8 cellular contexts compared by ENCODE assay signal in genomic region chr15:100114100-100114499, GRCh38.
DNase-seq lines count a peak whose midpoint lies in the region; ATAC-seq and TF ChIP-seq lines count a peak whose summit lies in the region.

No MANE protein-coding gene starts in this region.

- peak; percentile 48 to 76 for TF ChIP-seq EP300 in tibial nerve (IDR thresholded peaks at IDR 0.05)

- H3K9me3 ChIP-seq in mesodermal cell (ENCODE audit: control insufficient read depth, low read length): no peaks in the 10 kb centered on the region
- H3K9me3 ChIP-seq in tibial nerve: no peaks in the 10 kb centered on the region

- peaks cover 38% of the 10 kb centered on the region for H3K4me1 ChIP-seq in mesodermal cell (ENCODE audit: control insufficient read depth, insufficient read depth, low read length, poor library complexity, severe bottlenecking)
- peaks cover 0 to 65% (median 37%) of the 10 kb centered on the region in 4 donors for H3K4me1 ChIP-seq in tibial nerve

- H3K4me3 ChIP-seq in mesodermal cell (ENCODE audit: extremely low read depth, insufficient read depth, low read length, poor library complexity, severe bottlenecking): no peak overlapping the region
- H3K4me3 ChIP-seq in tibial nerve: peak overlapping the region; percentile 16 to 44 (median 22)

- WGBS in mesodermal cell (ENCODE audit: insufficient coverage in 2 of 2), 2 experiments: 53 to 71% methylated on average over 6 to 7 of the region's 8 CpGs
- WGBS in tibial nerve, 2 donors: 0% methylated on average over 8 of the region's 8 CpGs

- peak; percentile 35 for DNase-seq in activated CD4-positive, alpha-beta T cell treated with anti-CD3 and anti-CD28 coated beads for 48 hours
- no peak for DNase-seq in activated CD4-positive, alpha-beta T cell treated with anti-CD3 and anti-CD28 coated beads, Interleukin-2, amount 50 U/mL, for 4 hours
- DNase-seq in dermis microvascular lymphatic vessel endothelial cell (ENCODE audit: low read depth in 2 of 2): peak; percentile 15 to 74
- peak; percentile 46 to 65 for DNase-seq in tibial nerve (ENCODE audit: low spot score in 2 of 2)
- DNase-seq in NCI-H1417 (lab: John Stamatoyannopoulos, UW): no peak
- no peak for DNase-seq in NCI-H146 (lab: John Stamatoyannopoulos, UW)

- ATAC-seq in GM18498 (IDR thresholded peaks at IDR 0.05; ENCODE audit: unreplicated experiment): no peak

- peak overlapping the region; percentile 93 for H3K27ac ChIP-seq in mesodermal cell (ENCODE audit: low read depth, low read length, severe bottlenecking)
- peak overlapping the region; percentile 65 to 94 (median 81) for H3K27ac ChIP-seq in tibial nerve

- H3K36me3 ChIP-seq in mesodermal cell (ENCODE audit: control insufficient read depth, insufficient read depth, low read length) (no peaks in the 10 kb centered on the region), tibial nerve (no peaks in the 10 kb centered on the region)

- no peaks in the 10 kb centered on the region for H3K27me3 ChIP-seq in tibial nerve

- no peak for TF ChIP-seq CTCF in tibial nerve (IDR thresholded peaks at IDR 0.05)

- TF ChIP-seq POLR2A in tibial nerve (IDR thresholded peaks at IDR 0.05): peak in 1 of 2 donors; percentile 26

Comparison
In these comparisons a context has a peak if more than half of its experiments do, and no peak if none do; other contexts are left out.
1. DNase-seq: peak in activated CD4-positive, alpha-beta T cell treated with anti-CD3 and anti-CD28 coated beads for 48 hours (single experiment), dermis microvascular lymphatic vessel endothelial cell (2 of 2) and tibial nerve (2 of 2); none in activated CD4-positive, alpha-beta T cell treated with anti-CD3 and anti-CD28 coated beads, Interleukin-2, amount 50 U/mL, for 4 hours (0 of 2), NCI-H1417 (0 of 3) and NCI-H146 (single experiment).